8 cellular contexts compared by ENCODE assay signal in genomic region chr1:31938184-31938975, GRCh38.
DNase-seq lines count a peak whose midpoint lies in the region; ATAC-seq and TF ChIP-seq lines count a peak whose summit lies in the region.

PTP4A2 (minus strand) TSS chr1:31938368; CDS start chr1:31919065, 19,303 bp downstream.

- no peak; the same call in 1 of the 2 replicates for TF ChIP-seq CTCF in AG10803 (conservative IDR thresholded peaks at IDR 0.05; ENCODE audit: low read length)

- H3K9me3 Mint-ChIP-seq in central memory CD8-positive, alpha-beta T cell: no peaks in the 10 kb centered on the region

- H3K27me3 Mint-ChIP-seq in central memory CD8-positive, alpha-beta T cell: no peaks in the 10 kb centered on the region

- H3K4me1 Mint-ChIP-seq in central memory CD8-positive, alpha-beta T cell: peaks cover 63% of the 10 kb centered on the region

- peak within 1 kb of the TSS; percentile 89 for H3K27ac Mint-ChIP-seq in central memory CD8-positive, alpha-beta T cell (ENCODE audit: low read depth)

- ATAC-seq in GM18907 (IDR thresholded peaks at IDR 0.05; ENCODE audit: unreplicated experiment): peak; percentile 75
- peak; percentile 69 for ATAC-seq in HG03139 (IDR thresholded peaks at IDR 0.05; ENCODE audit: unreplicated experiment)
- ATAC-seq in central memory CD8-positive, alpha-beta T cell (replicated peaks; ENCODE audit: extremely low read depth, poor library complexity, severe bottlenecking): peak; percentile 52

- peak; percentile 94 for DNase-seq in AG10803 (ENCODE audit: low read depth)
- DNase-seq in NCI-H2227 (lab: John Stamatoyannopoulos, UW; ENCODE audit: unreplicated experiment): peak; percentile 95
- peak; percentile 69 to 75 (median 71) for DNase-seq in activated CD4-positive, CD25-positive, alpha-beta regulatory T cell (lab: John Stamatoyannopoulos, UW)
- DNase-seq in central memory CD8-positive, alpha-beta T cell (ENCODE audit: low spot score in 2 of 2): peak; percentile 67 to 68
- peak; percentile 96 for DNase-seq in iris pigment epithelial cell (ENCODE audit: low read depth)
- peak; percentile 70 to 90 for DNase-seq in stimulated activated CD4-positive, alpha-beta T cell treated with anti-CD3 and anti-CD28 coated beads, Interleukin-12 subunit alpha, Interleukin-12 subunit beta, amount 100 ng/mL, for 24 hours (ENCODE audit: low read depth in 2 of 2)

- H3K4me3 Mint-ChIP-seq in central memory CD8-positive, alpha-beta T cell: peak within 1 kb of the TSS; percentile 88

- H3K36me3 Mint-ChIP-seq in central memory CD8-positive, alpha-beta T cell (ENCODE audit: insufficient read depth): peaks cover 31% of the 10 kb centered on the region

- H3K4me3 ChIP-seq in AG10803 (ENCODE audit: low read length): peak within 1 kb of the TSS; percentile 98

Comparison
In these comparisons a context has a peak if more than half of its experiments do, and no peak if none do; other contexts are left out.
1. Peak in every context shown above with its lines: DNase-seq, ATAC-seq and H3K4me3 ChIP-seq.